18 cellular contexts compared by ENCODE assay signal in genomic region chr17:79562117-79562805, GRCh38. TPM values are rescaled to one million over a fixed set of nuclear protein-coding genes. Genes with fewer than 3 reads are reported as not detected.
DNase-seq lines count a peak whose midpoint lies in the region; ATAC-seq, FAIRE-seq and TF ChIP-seq lines count a peak whose summit lies in the region.
"Had no signal": no experiment of that assay in that cellular context is flagged by ENCODE, and none has a peak within 500 bp of the region (broad histone marks: within the 10 kb centered on the region; RNA-seq: fewer than 3 reads in every experiment).

No MANE protein-coding gene starts in this region.

- no peak overlapping the region for H3K4ac ChIP-seq in neuronal stem cell (ENCODE audit: low read length)

- H3K9ac ChIP-seq in neuronal stem cell (ENCODE audit: low read depth, low read length, poor library complexity): no peak overlapping the region

- TF ChIP-seq CTCF in brain (conservative IDR thresholded peaks at IDR 0.05) (no peak), progenitor cell of endocrine pancreas (IDR thresholded peaks at IDR 0.05; ENCODE audit: unreplicated experiment) (no peak)

- no peak for FAIRE-seq in frontal cortex (lab: Jason Lieb, UNC)
- FAIRE-seq: K562, RCC 7860 had no signal

- no peaks in the 10 kb centered on the region for H3K9me3 Mint-ChIP-seq in activated naive CD4-positive, alpha-beta T cell treated with anti-CD3 and anti-CD28 coated beads, Interleukin-2, amount 50 U/mL, for 24 hours
- H3K9me3 Mint-ChIP-seq in activated naive CD4-positive, alpha-beta T cell treated with anti-CD3 and anti-CD28 coated beads for 36 hours: no peaks in the 10 kb centered on the region
- H3K9me3 Mint-ChIP-seq in brain (peaks cover 0 to 3% (median 0%) of the 10 kb centered on the region in 5 experiments), progenitor cell of endocrine pancreas (ENCODE audit: low read depth) (no peaks in the 10 kb centered on the region)

- H2BK15ac ChIP-seq in neuronal stem cell (ENCODE audit: low read length): peak overlapping the region; percentile 60

- DNase-seq in activated naive CD4-positive, alpha-beta T cell treated with anti-CD3 and anti-CD28 coated beads for 36 hours: no peak
- no peak for DNase-seq in neuronal stem cell (ENCODE audit: low spot score)
- no peak for DNase-seq in progenitor cell of endocrine pancreas (ENCODE audit: low spot score, unreplicated experiment)
- DNase-seq in frontal cortex (ENCODE audit: low spot score in 2 of 2): no peak
- no peak for DNase-seq in OCI-M2 (lab: John Stamatoyannopoulos, UW; ENCODE audit: unreplicated experiment)
- DNase-seq: 8988T, DMS153, NCI-H446, NCI-H82, SIG-M5, SW 1271 had no signal

- peaks cover 14% of the 10 kb centered on the region for H3K27me3 Mint-ChIP-seq in activated naive CD4-positive, alpha-beta T cell treated with anti-CD3 and anti-CD28 coated beads, Interleukin-2, amount 50 U/mL, for 24 hours
- H3K27me3 Mint-ChIP-seq in activated naive CD4-positive, alpha-beta T cell treated with anti-CD3 and anti-CD28 coated beads for 36 hours (ENCODE audit: low read depth): peaks cover 21% of the 10 kb centered on the region
- H3K27me3 Mint-ChIP-seq in brain (peaks cover 14% of the 10 kb centered on the region), progenitor cell of endocrine pancreas (peaks cover 24% of the 10 kb centered on the region)

- H3K18ac ChIP-seq in neuronal stem cell (ENCODE audit: low read length): no peak overlapping the region

- H2BK5ac ChIP-seq in neuronal stem cell (ENCODE audit: low read length): peak overlapping the region; percentile 87

- peak overlapping the region; percentile 8 for H3K27ac Mint-ChIP-seq in activated naive CD4-positive, alpha-beta T cell treated with anti-CD3 and anti-CD28 coated beads, Interleukin-2, amount 50 U/mL, for 24 hours
- no peak overlapping the region for H3K27ac Mint-ChIP-seq in activated naive CD4-positive, alpha-beta T cell treated with anti-CD3 and anti-CD28 coated beads for 36 hours
- H3K27ac Mint-ChIP-seq in brain (peak overlapping the region in 3 of 5 experiments; percentile 23 to 84 (median 50)), progenitor cell of endocrine pancreas (no peak overlapping the region)

- no peak overlapping the region for H3K14ac ChIP-seq in neuronal stem cell (ENCODE audit: low read length)

- no peak for ATAC-seq in GM18867 (IDR thresholded peaks at IDR 0.05; ENCODE audit: unreplicated experiment)
- ATAC-seq: K562 had no signal

- no peak overlapping the region for H3K4me3 ChIP-seq in neuronal stem cell (ENCODE audit: low read length in 2 of 2)
- H3K4me3 ChIP-seq: K562 had no signal

- H4K8ac ChIP-seq in neuronal stem cell (ENCODE audit: low read depth, low read length): no peak overlapping the region

- H3K9me3 ChIP-seq in neuronal stem cell (replicated peaks in 1 of 2; ENCODE audit: control insufficient read depth in 2 of 2, insufficient read depth in 1 of 2, low read depth in 1 of 2, low read length in 2 of 2): no peaks in the 10 kb centered on the region

- no peak overlapping the region for H3K27ac ChIP-seq in neuronal stem cell (replicated peaks; ENCODE audit: low read length)
- H3K27ac ChIP-seq: C4-2B, HL-60 had no signal

- CTCF ChIA-PET in activated naive CD4-positive, alpha-beta T cell treated with anti-CD3 and anti-CD28 coated beads for 36 hours (lab: Charles Lee): no interaction called here

- H3K27me3 ChIP-seq in neuronal stem cell (ENCODE audit: control insufficient read depth in 3 of 3, insufficient read depth in 3 of 3, low read depth in 1 of 3, low read length in 3 of 3): peaks cover 0 to 3% (median 0%) of the 10 kb centered on the region in 3 experiments

- no peak overlapping the region for H2AFZ ChIP-seq in neuronal stem cell (ENCODE audit: low read length)

- H3K36me3 Mint-ChIP-seq in activated naive CD4-positive, alpha-beta T cell treated with anti-CD3 and anti-CD28 coated beads, Interleukin-2, amount 50 U/mL, for 24 hours: no peaks in the 10 kb centered on the region
- H3K36me3 Mint-ChIP-seq in activated naive CD4-positive, alpha-beta T cell treated with anti-CD3 and anti-CD28 coated beads for 36 hours (ENCODE audit: low read depth): no peaks in the 10 kb centered on the region
- H3K36me3 Mint-ChIP-seq in brain (peaks cover 3% of the 10 kb centered on the region), progenitor cell of endocrine pancreas (ENCODE audit: insufficient read depth) (no peaks in the 10 kb centered on the region)

- intact Hi-C loops in activated naive CD4-positive, alpha-beta T cell treated with anti-CD3 and anti-CD28 coated beads for 36 hours (cut with micrococcal nuclease): no loop called here

- H2BK120ac ChIP-seq in neuronal stem cell (ENCODE audit: low read depth, low read length): no peak overlapping the region

- no peak overlapping the region for H2AK5ac ChIP-seq in neuronal stem cell (ENCODE audit: low read depth, low read length)

- no peak overlapping the region for H4K91ac ChIP-seq in neuronal stem cell (ENCODE audit: low read depth, low read length, poor library complexity)

- no peak overlapping the region for H3K4me2 ChIP-seq in neuronal stem cell (ENCODE audit: insufficient read depth, low read length, poor library complexity, severe bottlenecking)

- no peaks in the 10 kb centered on the region for H3K36me3 ChIP-seq in neuronal stem cell (replicated peaks in 1 of 2; ENCODE audit: control insufficient read depth in 2 of 2, insufficient read depth in 2 of 2, low read length in 2 of 2)

- no peaks in the 10 kb centered on the region for H3K79me1 ChIP-seq in neuronal stem cell (ENCODE audit: low read depth, low read length)

- no peak overlapping the region for H3K4me3 Mint-ChIP-seq in activated naive CD4-positive, alpha-beta T cell treated with anti-CD3 and anti-CD28 coated beads, Interleukin-2, amount 50 U/mL, for 24 hours
- H3K4me3 Mint-ChIP-seq in activated naive CD4-positive, alpha-beta T cell treated with anti-CD3 and anti-CD28 coated beads for 36 hours: no peak overlapping the region
- no peak overlapping the region for H3K4me3 Mint-ChIP-seq in brain
- H3K4me3 Mint-ChIP-seq in progenitor cell of endocrine pancreas (ENCODE audit: low read depth): no peak overlapping the region

- H3K4me1 ChIP-seq in neuronal stem cell (ENCODE audit: control insufficient read depth in 2 of 2, insufficient read depth in 1 of 2, low read depth in 1 of 2, low read length in 2 of 2): peaks cover 0 to 12% of the 10 kb centered on the region in 2 donors

- H3K23ac ChIP-seq in neuronal stem cell (ENCODE audit: low read depth, low read length, poor library complexity): no peak overlapping the region

- no peaks in the 10 kb centered on the region for H3K4me1 Mint-ChIP-seq in activated naive CD4-positive, alpha-beta T cell treated with anti-CD3 and anti-CD28 coated beads, Interleukin-2, amount 50 U/mL, for 24 hours
- no peaks in the 10 kb centered on the region for H3K4me1 Mint-ChIP-seq in activated naive CD4-positive, alpha-beta T cell treated with anti-CD3 and anti-CD28 coated beads for 36 hours (ENCODE audit: low read depth)
- peaks cover 33% of the 10 kb centered on the region for H3K4me1 Mint-ChIP-seq in brain
- peaks cover 12% of the 10 kb centered on the region for H3K4me1 Mint-ChIP-seq in progenitor cell of endocrine pancreas (ENCODE audit: low read depth)

- WGBS in neuronal stem cell (ENCODE audit: extremely low coverage in 2 of 2, insufficient read length in 2 of 2, insufficient replicate concordance in 1 of 2), 2 donors: no CpG with 5 or more reads among the region's 21 CpGs

- no peak overlapping the region for H2BK12ac ChIP-seq in neuronal stem cell (ENCODE audit: low read length)

RNA-seq across cellular contexts. Expression of gene RBFOX3, which starts 48.6 kb away (rescaled TPM):
- not detected for total RNA-seq in activated naive CD4-positive, alpha-beta T cell treated with anti-CD3 and anti-CD28 coated beads for 36 hours
- 32.9 TPM for polyA plus RNA-seq in brain (ENCODE audit: insufficient read depth, low read depth, low replicate concordance)
- polyA plus RNA-seq in neuronal stem cell (2013, experiment 1 of 2): 13.0 TPM
- polyA plus RNA-seq in neuronal stem cell (2013, experiment 2 of 2): 12.5 TPM
- total RNA-seq in progenitor cell of endocrine pancreas (0.62 and 1.0 TPM in 2 replicates), frontal cortex (5.7 TPM)
- total RNA-seq: K562 had no signal
- polyA plus RNA-seq: K562 had no signal

Comparison
In these comparisons a context has a peak if more than half of its experiments do, and no peak if none do; other contexts are left out.
1. H3K27ac Mint-ChIP-seq: peak in activated naive CD4-positive, alpha-beta T cell treated with anti-CD3 and anti-CD28 coated beads, Interleukin-2, amount 50 U/mL, for 24 hours (single experiment) and brain (3 of 5); none in activated naive CD4-positive, alpha-beta T cell treated with anti-CD3 and anti-CD28 coated beads for 36 hours (single experiment) and progenitor cell of endocrine pancreas (single experiment).